Comparison of ENCODE assay signal across 21 cellular contexts in the genomic region with DNA sequence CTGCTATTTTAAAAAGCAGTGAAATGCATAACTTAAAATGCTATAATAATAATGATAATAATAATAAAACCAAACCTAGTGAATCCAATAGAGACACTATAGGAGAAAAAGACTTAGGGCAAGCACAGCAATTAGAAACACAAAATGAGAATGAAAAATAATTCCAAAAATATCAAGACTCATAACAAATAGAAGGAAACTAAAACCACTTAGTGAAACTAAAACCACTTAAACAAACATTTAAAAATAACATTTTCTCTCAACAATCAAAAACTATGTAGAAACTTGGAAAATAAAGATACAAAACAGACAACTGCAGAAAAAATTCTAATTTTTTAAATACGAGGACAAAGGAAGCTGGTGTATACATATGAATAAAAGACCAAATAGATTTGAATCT.
DNase-seq lines count a peak whose midpoint lies in the region; ATAC-seq and TF ChIP-seq lines count a peak whose summit lies in the region.
"Had no signal": no experiment of that assay in that cellular context is flagged by ENCODE, and none has a peak within 500 bp of the region (broad histone marks: within the 10 kb centered on the region; RNA-seq: fewer than 3 reads in every experiment).

No MANE protein-coding gene starts in this region.

- H3K36me3 ChIP-seq in KMS-11 (ENCODE audit: insufficient read depth) (no peaks in the 10 kb centered on the region), hepatocyte (replicated peaks; ENCODE audit: insufficient read depth, low read depth) (no peaks in the 10 kb centered on the region)
- H3K36me3 ChIP-seq: BE2C, HAP-1 had no signal

- H3K4me3 ChIP-seq in KMS-11 (IDR thresholded peaks at IDR 0.05; ENCODE audit: insufficient read depth, low read depth, low read length) (no peak overlapping the region), hepatocyte (no peak overlapping the region)
- H3K4me3 ChIP-seq: GM12878, HAP-1 had no signal

- no peaks in the 10 kb centered on the region for H3K36me3 Mint-ChIP-seq in WTC11
- H3K36me3 Mint-ChIP-seq in natural killer cell treated with Interleukin-12 subunit alpha and Interleukin-12 subunit beta and Interleukin-15 and Interleukin-18, amount 100 ng/mL, for 72 hours = peaks cover 4% of the 10 kb centered on the region
- no peaks in the 10 kb centered on the region for H3K36me3 Mint-ChIP-seq in stimulated activated naive B cell treated with anti-CD40 and anti-IgM and Interleukin-4, amounts not matched to agents 10 μg/mL and 1 μg/mL and 100 μg/mL, for 72 hours
- H3K36me3 Mint-ChIP-seq: CD4-positive, CD25-positive, alpha-beta regulatory T cell; CD8-positive, alpha-beta memory T cell had no signal

- H3K27ac Mint-ChIP-seq in WTC11 = peak overlapping the region; percentile 17; the same call in 1 of the 2 replicates
- H3K27ac Mint-ChIP-seq in natural killer cell treated with Interleukin-12 subunit alpha and Interleukin-12 subunit beta and Interleukin-15 and Interleukin-18, amount 100 ng/mL, for 72 hours = no peak overlapping the region
- no peak overlapping the region for H3K27ac Mint-ChIP-seq in stimulated activated naive B cell treated with anti-CD40 and anti-IgM and Interleukin-4, amounts not matched to agents 10 μg/mL and 1 μg/mL and 100 μg/mL, for 72 hours
- H3K27ac Mint-ChIP-seq: CD4-positive, CD25-positive, alpha-beta regulatory T cell; CD8-positive, alpha-beta memory T cell; IgD-negative memory B cell had no signal

- TF ChIP-seq CTCF in KMS-11 (conservative IDR thresholded peaks at IDR 0.05; ENCODE audit: low read depth, low read length) = no peak
- no peak for TF ChIP-seq CTCF in WTC11 (IDR thresholded peaks at IDR 0.05)
- no peak for TF ChIP-seq CTCF in hepatocyte (IDR thresholded peaks at IDR 0.05; ENCODE audit: poor library complexity)

- H3K27ac ChIP-seq in KMS-11 (no peak overlapping the region), hepatocyte (no peak overlapping the region)

- no peaks in the 10 kb centered on the region for H3K27me3 ChIP-seq in KMS-11 (ENCODE audit: insufficient read depth, low read depth)
- no peaks in the 10 kb centered on the region for H3K27me3 ChIP-seq in hepatocyte
- H3K27me3 ChIP-seq: BE2C had no signal

- ATAC-seq in GM21390 (IDR thresholded peaks at IDR 0.05; ENCODE audit: unreplicated experiment) (peak; percentile 55), WTC11 (no peak)
- ATAC-seq in natural killer cell treated with Interleukin-12 subunit alpha and Interleukin-12 subunit beta and Interleukin-15 and Interleukin-18, amount 100 ng/mL, for 72 hours = no peak
- no peak for ATAC-seq in stimulated activated naive B cell treated with anti-CD40 and anti-IgM and Interleukin-4, amounts not matched to agents 10 μg/mL and 1 μg/mL and 100 μg/mL, for 72 hours (replicated peaks)
- ATAC-seq: GM12878, HepG2 had no signal

- H3K4me2 ChIP-seq in KMS-11 (peak overlapping the region; percentile 17), hepatocyte (no peak overlapping the region)

- CTCF ChIA-PET in WTC11 (lab: Charles Lee) = no interaction called here

- no peaks in the 10 kb centered on the region for H3K9me3 ChIP-seq in hepatocyte (ENCODE audit: low read depth)
- H3K9me3 ChIP-seq: BE2C, HAP-1 had no signal

- no peak overlapping the region for H3K9ac ChIP-seq in KMS-11

- peaks cover 4% of the 10 kb centered on the region for H3K9me3 Mint-ChIP-seq in WTC11
- peaks cover 6% of the 10 kb centered on the region for H3K9me3 Mint-ChIP-seq in natural killer cell treated with Interleukin-12 subunit alpha and Interleukin-12 subunit beta and Interleukin-15 and Interleukin-18, amount 100 ng/mL, for 72 hours
- peaks cover 0 to 2% of the 10 kb centered on the region in 2 donors for H3K9me3 Mint-ChIP-seq in stimulated activated naive B cell treated with anti-CD40 and anti-IgM and Interleukin-4, amounts not matched to agents 10 μg/mL and 1 μg/mL and 100 μg/mL, for 72 hours

- H3K9me2 ChIP-seq in hepatocyte (replicated peaks; ENCODE audit: insufficient read depth) = no peaks in the 10 kb centered on the region

- H3K4me1 ChIP-seq in KMS-11 (ENCODE audit: low read depth, poor library complexity, severe bottlenecking) (peaks cover 17% of the 10 kb centered on the region), hepatocyte (ENCODE audit: insufficient read depth) (no peaks in the 10 kb centered on the region)
- H3K4me1 ChIP-seq: BE2C, HAP-1 had no signal

- H3K4me3 Mint-ChIP-seq in WTC11 = no peak overlapping the region
- no peak overlapping the region for H3K4me3 Mint-ChIP-seq in natural killer cell treated with Interleukin-12 subunit alpha and Interleukin-12 subunit beta and Interleukin-15 and Interleukin-18, amount 100 ng/mL, for 72 hours
- H3K4me3 Mint-ChIP-seq in stimulated activated naive B cell treated with anti-CD40 and anti-IgM and Interleukin-4, amounts not matched to agents 10 μg/mL and 1 μg/mL and 100 μg/mL, for 72 hours = no peak overlapping the region
- H3K4me3 Mint-ChIP-seq: CD4-positive, CD25-positive, alpha-beta regulatory T cell; CD8-positive, alpha-beta memory T cell; IgD-negative memory B cell had no signal

- H3K4me1 Mint-ChIP-seq in WTC11 = peaks cover 12% of the 10 kb centered on the region
- H3K4me1 Mint-ChIP-seq in natural killer cell treated with Interleukin-12 subunit alpha and Interleukin-12 subunit beta and Interleukin-15 and Interleukin-18, amount 100 ng/mL, for 72 hours (ENCODE audit: low read depth in 2 of 2) = no peaks in the 10 kb centered on the region
- no peaks in the 10 kb centered on the region for H3K4me1 Mint-ChIP-seq in stimulated activated naive B cell treated with anti-CD40 and anti-IgM and Interleukin-4, amounts not matched to agents 10 μg/mL and 1 μg/mL and 100 μg/mL, for 72 hours
- H3K4me1 Mint-ChIP-seq: CD4-positive, CD25-positive, alpha-beta regulatory T cell; CD8-positive, alpha-beta memory T cell; IgD-negative memory B cell had no signal

- POLR2A ChIA-PET in WTC11 (lab: Charles Lee) = no interaction called here

- H3K79me2 ChIP-seq in KMS-11 (ENCODE audit: insufficient read depth, low read depth) = no peaks in the 10 kb centered on the region
- H3K79me2 ChIP-seq in hepatocyte = no peaks in the 10 kb centered on the region

- DNase-seq in WTC11 (ENCODE audit: low spot score) (no peak), hepatocyte (ENCODE audit: low spot score) (no peak)
- no peak for DNase-seq in natural killer cell treated with Interleukin-12 subunit alpha and Interleukin-12 subunit beta and Interleukin-15 and Interleukin-18, amount 100 ng/mL, for 72 hours (ENCODE audit: low spot score)
- DNase-seq in stimulated activated naive B cell treated with anti-CD40 and anti-IgM and Interleukin-4, amounts not matched to agents 10 μg/mL and 1 μg/mL and 100 μg/mL, for 72 hours = no peak
- DNase-seq: ACHN; BE2C; C1 segment of cervical spinal cord; CD4-positive, CD25-positive, alpha-beta regulatory T cell; CD8-positive, alpha-beta memory T cell; COR-L47; DMS 273 treated with DMSO at 0.1 percent for 48 hours; DMS53; DND-41; EL; KBM-7 had no signal

- no peaks in the 10 kb centered on the region for H3K27me3 Mint-ChIP-seq in WTC11 (ENCODE audit: low read depth)
- H3K27me3 Mint-ChIP-seq in natural killer cell treated with Interleukin-12 subunit alpha and Interleukin-12 subunit beta and Interleukin-15 and Interleukin-18, amount 100 ng/mL, for 72 hours = no peaks in the 10 kb centered on the region
- no peaks in the 10 kb centered on the region for H3K27me3 Mint-ChIP-seq in stimulated activated naive B cell treated with anti-CD40 and anti-IgM and Interleukin-4, amounts not matched to agents 10 μg/mL and 1 μg/mL and 100 μg/mL, for 72 hours
- H3K27me3 Mint-ChIP-seq: CD4-positive, CD25-positive, alpha-beta regulatory T cell; CD8-positive, alpha-beta memory T cell; IgD-negative memory B cell had no signal

- no peaks in the 10 kb centered on the region for H4K20me1 ChIP-seq in KMS-11 (ENCODE audit: insufficient read depth)
- no peaks in the 10 kb centered on the region for H4K20me1 ChIP-seq in hepatocyte (ENCODE audit: insufficient read depth, poor library complexity, severe bottlenecking)

- 69% methylated on average over 1 of the region's 1 CpG for WGBS in hepatocyte (ENCODE audit: low lambda C conversion rate, missing lambda C conversion rate)

- H2AFZ ChIP-seq in KMS-11 (ENCODE audit: low read depth) (no peak overlapping the region), hepatocyte (no peak overlapping the region)

TF ChIP-seq in WTC11, 78 proteins besides CTCF, POLR2A, EP300 and RAD21:
- TF ChIP-seq PRRX2 (CRISPR knock-in tag; IDR thresholded peaks at IDR 0.05) = no peak
- TF ChIP-seq FOXP1 (CRISPR knock-in tag; IDR thresholded peaks at IDR 0.05; ENCODE audit: borderline replicate concordance) = no peak
- no peak for TF ChIP-seq USF2 (CRISPR knock-in tag; IDR thresholded peaks at IDR 0.05)
